22 cellular contexts compared by ENCODE assay signal in genomic region chr1:90387825-90388224, GRCh38.
DNase-seq lines count a peak whose midpoint lies in the region; ATAC-seq and TF ChIP-seq lines count a peak whose summit lies in the region.
"Had no signal": no experiment of that assay in that cellular context is flagged by ENCODE, and none has a peak within 500 bp of the region (broad histone marks: within the 10 kb centered on the region; RNA-seq: fewer than 3 reads in every experiment).

No MANE protein-coding gene starts in this region.

- TF ChIP-seq POLR2A in tibial nerve (IDR thresholded peaks at IDR 0.05), result no peak

- H3K4me3 ChIP-seq in fibroblast of the aortic adventitia (ENCODE audit: low read depth, low read length), result no peak overlapping the region
- no peak overlapping the region for H3K4me3 ChIP-seq in tibial nerve
- H3K4me3 ChIP-seq: HAP-1, K562, ovary, PC-9, SJSA1, thyroid gland had no signal

- peak overlapping the region in 3 of 4 donors; percentile 39 to 88 (median 76) for H3K27ac ChIP-seq in tibial nerve
- H3K27ac ChIP-seq: ovary, PC-9, SJSA1, thyroid gland, VCaP had no signal

- TF ChIP-seq EP300 in tibial nerve (IDR thresholded peaks at IDR 0.05), result peak in 1 of 2 donors; percentile 49

- DNase-seq in fibroblast of the aortic adventitia (ENCODE audit: low read depth) (peak; percentile 52), midbrain (lab: John Stamatoyannopoulos, UW) (peak; percentile 32), tibial nerve (ENCODE audit: low spot score in 2 of 2) (peak in 1 of 2 donors; percentile 49), left colon (no peak)
- DNase-seq: activated CD4-positive, alpha-beta T cell treated with anti-CD3 and anti-CD28 coated beads, Interleukin-2, amount 50 U/mL, for 4 hours; CD4-positive, alpha-beta memory T cell; cerebellar nuclear complex; effector memory CD4-positive, alpha-beta T cell; NCI-H1694; NCI-H82; ovary; stimulated activated naive B cell treated with anti-CD40 and anti-IgM and Interleukin-4, amounts not matched to agents 10 μg/mL and 1 μg/mL and 100 μg/mL, for 72 hours; thyroid gland had no signal

- ATAC-seq in SK-N-SH treated with all-trans-retinoic acid at 6 μM for 48 hours (peak; percentile 36), GM18867 (IDR thresholded peaks at IDR 0.05; ENCODE audit: unreplicated experiment) (no peak), left colon (no peak), GM19463 (IDR thresholded peaks at IDR 0.05; ENCODE audit: unreplicated experiment) (no peak)
- ATAC-seq: esophagus mucosa; K562; stimulated activated naive B cell treated with anti-CD40 and anti-IgM and Interleukin-4, amounts not matched to agents 10 μg/mL and 1 μg/mL and 100 μg/mL, for 72 hours had no signal

- intact Hi-C loops in left colon (cut with DNase I, micrococcal nuclease), result no loop called here

- no peaks in the 10 kb centered on the region for H3K27me3 ChIP-seq in tibial nerve
- H3K27me3 ChIP-seq: ovary, SJSA1, thyroid gland had no signal

- peaks cover 0 to 25% (median 6%) of the 10 kb centered on the region in 4 donors for H3K4me1 ChIP-seq in tibial nerve
- H3K4me1 ChIP-seq: HAP-1 had no signal

- no peaks in the 10 kb centered on the region for H3K36me3 ChIP-seq in tibial nerve
- H3K36me3 ChIP-seq: HAP-1, ovary, SJSA1, thyroid gland had no signal

- no peak for TF ChIP-seq CTCF in fibroblast of the aortic adventitia (IDR thresholded peaks at IDR 0.05; ENCODE audit: insufficient read depth, low read length)
- TF ChIP-seq CTCF in tibial nerve (IDR thresholded peaks at IDR 0.05), result no peak

- H3K9me3 ChIP-seq in tibial nerve, result no peaks in the 10 kb centered on the region
- H3K9me3 ChIP-seq: HAP-1, ovary, SJSA1, thyroid gland had no signal

- WGBS in tibial nerve, 2 donors, result 10 to 24% methylated on average over 6 of the region's 6 CpGs

TF ChIP-seq in SK-N-SH treated with all-trans-retinoic acid at 6 μM for 48 hours, 23 proteins besides CTCF, POLR2A, EP300 and RAD21:
- TF ChIP-seq GLIS3 (CRISPR knock-in tag; IDR thresholded peaks at IDR 0.05), result no peak
- no peak for TF ChIP-seq ZFP3 (CRISPR knock-in tag; IDR thresholded peaks at IDR 0.05)
- no peak for TF ChIP-seq CREB5 (CRISPR knock-in tag; IDR thresholded peaks at IDR 0.05; ENCODE audit: low read depth)
- no peak for TF ChIP-seq ESRRG (CRISPR knock-in tag; IDR thresholded peaks at IDR 0.05)
- TF ChIP-seq RARB (CRISPR knock-in tag; IDR thresholded peaks at IDR 0.05), result no peak
- TF ChIP-seq ZC3H10 (CRISPR knock-in tag; IDR thresholded peaks at IDR 0.05), result no peak
- no peak for TF ChIP-seq ZNF70 (CRISPR knock-in tag; IDR thresholded peaks at IDR 0.05)
- TF ChIP-seq CSDC2 (CRISPR knock-in tag; IDR thresholded peaks at IDR 0.05), result no peak
- no peak for TF ChIP-seq CSRNP3 (CRISPR knock-in tag; IDR thresholded peaks at IDR 0.05)
- TF ChIP-seq TOX (CRISPR knock-in tag; IDR thresholded peaks at IDR 0.05; ENCODE audit: borderline replicate concordance), result no peak
- TF ChIP-seq ISL1 (CRISPR knock-in tag; IDR thresholded peaks at IDR 0.05), result no peak
- TF ChIP-seq TCF4 (CRISPR knock-in tag; IDR thresholded peaks at IDR 0.05; ENCODE audit: borderline replicate concordance), result no peak
- TF ChIP-seq PPARA (CRISPR knock-in tag; IDR thresholded peaks at IDR 0.05; ENCODE audit: borderline replicate concordance), result no peak
- no peak for TF ChIP-seq ZNF565 (CRISPR knock-in tag; conservative IDR thresholded peaks at IDR 0.05; ENCODE audit: low read depth)
- TF ChIP-seq POU6F1 (CRISPR knock-in tag; IDR thresholded peaks at IDR 0.05; ENCODE audit: borderline replicate concordance, low read depth), result no peak
- no peak for TF ChIP-seq OSR1 (CRISPR knock-in tag; IDR thresholded peaks at IDR 0.05)
- TF ChIP-seq TSHZ2 (CRISPR knock-in tag; IDR thresholded peaks at IDR 0.05), result no peak
- no peak for TF ChIP-seq ZFP30 (CRISPR knock-in tag; IDR thresholded peaks at IDR 0.05)
- TF ChIP-seq SNAI2 (CRISPR knock-in tag; IDR thresholded peaks at IDR 0.05), result no peak

Comparison
In these comparisons a context has a peak if more than half of its experiments do, and no peak if none do; other contexts are left out.
1. DNase-seq: peak in fibroblast of the aortic adventitia (single experiment) and midbrain (single experiment); none in left colon (0 of 2).